Comparison of ENCODE assay signal across 29 cellular contexts in the genomic region with DNA sequence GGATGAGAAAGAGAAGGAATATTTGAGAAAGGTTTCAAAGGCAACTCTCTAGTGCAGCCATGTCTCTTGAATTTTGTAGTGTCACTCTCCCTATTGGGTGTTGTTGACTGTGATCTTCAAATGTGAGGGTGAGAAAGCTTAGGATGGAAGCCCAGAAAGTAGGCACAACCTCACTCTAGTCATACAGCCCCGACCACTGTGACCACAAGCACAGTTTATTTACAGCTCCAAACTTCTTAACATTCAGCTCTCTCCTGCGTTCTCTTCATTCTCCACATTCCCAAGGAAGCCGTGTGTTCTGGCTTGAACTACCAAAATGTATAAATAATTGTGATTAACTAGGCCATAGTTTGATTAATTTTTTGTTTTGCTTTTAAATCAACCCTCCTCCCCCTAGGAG.
"Had no signal": no experiment of that assay in that cellular context is flagged by ENCODE, and none has a peak within 500 bp of the region (broad histone marks: within the 10 kb centered on the region; RNA-seq: fewer than 3 reads in every experiment).

No MANE protein-coding gene starts in this region.

- DNase-seq: activated B cell treated with CpG ODN at 0.5 μM for 24 hours; activated CD4-positive, alpha-beta memory T cell treated with anti-CD3 and anti-CD28 coated beads for 36 hours; activated CD4-positive, alpha-beta T cell treated with anti-CD3 and anti-CD28 coated beads for 36 hours; activated CD8-positive, alpha-beta memory T cell treated with anti-CD3 and anti-CD28 coated beads, Interleukin-2, amount 10 ng/mL, durations not matched to agents 7 days and 5 days; activated CD8-positive, alpha-beta memory T cell treated with anti-CD3 and anti-CD28 coated beads, Interleukin-2, amount 50 U/mL, for 4 hours; activated CD8-positive, alpha-beta T cell treated with anti-CD3 and anti-CD28 coated beads, Interleukin-2, amount 10 ng/mL, durations not matched to agents 7 days and 5 days; activated effector memory CD4-positive, alpha-beta T cell treated with anti-CD3 and anti-CD28 coated beads, Interleukin-2, amount 50 U/mL, for 16 hours; activated naive CD4-positive, alpha-beta T cell treated with anti-CD3 and anti-CD28 coated beads for 36 hours; activated naive CD8-positive, alpha-beta T cell treated with anti-CD3 and anti-CD28 coated beads for 36 hours; activated naive CD8-positive, alpha-beta T cell treated with anti-CD3 and anti-CD28 coated beads, Interleukin-2, amount 50 U/mL, for 24 hours; activated T-cell treated with anti-CD3 and anti-CD28 coated beads, Interleukin-2, amount 50 U/mL, for 1 hour; activated T-cell treated with anti-CD3 and anti-CD28 coated beads, Interleukin-2, amount 50 U/mL, for 48 hours; adrenal gland; body of pancreas; caudate nucleus; cortex of kidney; dermis blood vessel endothelial cell; effector CD4-positive, alpha-beta T cell; effector memory CD8-positive, alpha-beta T cell; erythroblast; foreskin keratinocyte; heart right ventricle; T-helper 1 cell; T-helper 17 cell; T1000; WERI-Rb-1 had no signal

- FAIRE-seq: colon had no signal

- ATAC-seq: activated CD4-positive, alpha-beta T cell treated with anti-CD3 and anti-CD28 coated beads for 36 hours; activated CD4-positive, CD25-positive, alpha-beta regulatory T cell treated with anti-CD3 and anti-CD28 coated beads, Interleukin-2, amount 50 U/mL, for 24 hours; activated CD8-positive, alpha-beta memory T cell treated with anti-CD3 and anti-CD28 coated beads, Interleukin-2, amount 10 ng/mL, durations not matched to agents 7 days and 5 days; activated CD8-positive, alpha-beta T cell treated with anti-CD3 and anti-CD28 coated beads, Interleukin-2, amount 10 ng/mL, durations not matched to agents 7 days and 5 days; activated naive CD8-positive, alpha-beta T cell treated with anti-CD3 and anti-CD28 coated beads, Interleukin-2, amount 50 U/mL, for 24 hours; body of pancreas; effector memory CD8-positive, alpha-beta T cell; foreskin keratinocyte; gastroesophageal sphincter; heart right ventricle; T-helper 17 cell had no signal
